1 cellular context compared by ENCODE assay signal in the genomic region with DNA sequence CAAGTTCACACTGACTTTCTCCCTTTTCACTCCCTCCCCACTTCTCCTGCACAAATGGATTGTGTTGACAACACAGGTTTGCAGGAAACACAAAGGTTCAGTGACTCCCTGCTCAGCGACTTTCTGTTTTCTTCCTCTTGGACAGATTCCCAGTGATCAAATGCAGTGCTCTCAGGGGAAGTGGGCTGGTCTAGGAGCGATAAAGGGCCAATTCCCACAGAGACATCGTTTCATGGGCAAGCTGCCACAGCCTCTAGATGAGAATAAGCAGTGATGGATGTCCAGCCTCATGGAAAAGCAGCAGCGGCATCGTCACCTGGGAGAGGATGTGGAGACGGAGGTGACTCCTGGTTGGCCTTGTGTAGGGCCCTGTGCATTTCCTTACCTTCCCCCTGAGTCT.
TF ChIP-seq lines count a peak whose summit lies in the region.

No MANE protein-coding gene starts in this region.

TF ChIP-seq in SK-N-SH, 30 proteins besides CTCF, POLR2A, EP300 and RAD21 (continued from another document):
- no peak for TF ChIP-seq REST (IDR thresholded peaks at IDR 0.05; ENCODE audit: low read depth, low read length)
- TF ChIP-seq ELF1 (IDR thresholded peaks at IDR 0.05): no peak
- no peak for TF ChIP-seq SIN3A (IDR thresholded peaks at IDR 0.05; ENCODE audit: borderline replicate concordance, low read depth, low read length)
